8 cellular contexts compared by ENCODE assay signal in genomic region chr5:96177303-96177869, GRCh38.
A peak's percentile ranks its signal among the peaks of the same experiment; 100 is the strongest.
DNase-seq lines count a peak whose midpoint lies in the region; ATAC-seq and TF ChIP-seq lines count a peak whose summit lies in the region.

No MANE protein-coding gene starts in this region.

- no peak overlapping the region for H3K27ac Mint-ChIP-seq in naive thymus-derived CD4-positive, alpha-beta T cell
- H3K27ac Mint-ChIP-seq in endothelial cell (ENCODE audit: unreplicated experiment): no peak overlapping the region

- peak overlapping the region; percentile 2 for H3K23ac ChIP-seq in IMR-90 (ENCODE audit: low read depth, low read length)

- peak; percentile 63 for ATAC-seq in GM21526 (IDR thresholded peaks at IDR 0.05; ENCODE audit: low FRiP score, unreplicated experiment)
- ATAC-seq in IMR-90 (ENCODE audit: low read depth): peak; percentile 55
- no peak for ATAC-seq in naive thymus-derived CD4-positive, alpha-beta T cell

- peak overlapping the region; percentile 22 for H3K56ac ChIP-seq in IMR-90 (ENCODE audit: extremely low read depth, insufficient read depth, low read length)

- peak; percentile 84 for DNase-seq in EH (ENCODE audit: low read depth)
- DNase-seq in IMR-90: peak; percentile 91
- peak; percentile 93 for DNase-seq in iris pigment epithelial cell (ENCODE audit: low read depth)
- no peak for DNase-seq in NOMO-1 treated with DMSO at 0.1 percent for 48 hours (lab: John Stamatoyannopoulos, UW; ENCODE audit: unreplicated experiment)
- DNase-seq in naive thymus-derived CD4-positive, alpha-beta T cell: no peak
- DNase-seq in hypothalamus (lab: John Stamatoyannopoulos, UW): no peak
- no peak for DNase-seq in endothelial cell (ENCODE audit: low spot score)

- in situ Hi-C loops in IMR-90 (cut with MboI; ENCODE audit: low sequenced_read_pairs): no loop called here

- no peak; the same call in 1 of the 2 replicates for TF ChIP-seq RAD21 in IMR-90 (IDR thresholded peaks at IDR 0.05; ENCODE audit: low read length)

- 0 out of 4 replicates have a peak, but pooled peaks cover 0 to 3% of the 10 kb centered on the region in 2 experiments for H3K79me1 ChIP-seq in IMR-90 (ENCODE audit: low read depth in 1 of 2, low read length in 2 of 2)

- H3K4me1 ChIP-seq in IMR-90 (ENCODE audit: control insufficient read depth, insufficient read depth, low read length): peaks cover 19% of the 10 kb centered on the region
- H3K4me1 ChIP-seq in naive thymus-derived CD4-positive, alpha-beta T cell (ENCODE audit: control insufficient read depth in 2 of 2, insufficient read depth in 2 of 2, low read length in 2 of 2): no peaks in the 10 kb centered on the region

- H3K4ac ChIP-seq in IMR-90 (ENCODE audit: low read depth, low read length): peak overlapping the region; percentile 42; the same call in 1 of the 2 replicates

- intact Hi-C loops in IMR-90 (cut with micrococcal nuclease): loop anchor here (10.0 kb wide), 3 partner anchors 77 to 157 kb away; no protein-coding TSS in a partner anchor
- intact Hi-C loops in naive thymus-derived CD4-positive, alpha-beta T cell (cut with micrococcal nuclease): no loop called here

- H3K9me3 ChIP-seq in IMR-90 (ENCODE audit: control insufficient read depth, insufficient read depth, low read length): no peaks in the 10 kb centered on the region
- H3K9me3 ChIP-seq in naive thymus-derived CD4-positive, alpha-beta T cell (ENCODE audit: control insufficient read depth in 2 of 3, low read length in 3 of 3): no peaks in the 10 kb centered on the region

- peaks cover 0 to 5% (median 0%) of the 10 kb centered on the region in 7 donors for H3K4me1 Mint-ChIP-seq in naive thymus-derived CD4-positive, alpha-beta T cell
- no peaks in the 10 kb centered on the region for H3K4me1 Mint-ChIP-seq in endothelial cell (ENCODE audit: unreplicated experiment)

- peak overlapping the region in 1 of 2 experiments; percentile 27; a peak in 2 of 4 replicates for H4K8ac ChIP-seq in IMR-90 (ENCODE audit: low read depth in 2 of 2, low read length in 2 of 2)

- peak overlapping the region; percentile 7; the same call in 1 of the 2 replicates for H3K9ac ChIP-seq in IMR-90 (ENCODE audit: low read depth, low read length)

- 0% methylated on average over 1 of the region's 5 CpGs; no CpG with 5 or more reads in 1 of the 2 experiments for WGBS in IMR-90 (ENCODE audit: extremely low coverage in 2 of 2, insufficient read length in 1 of 2), 2 experiments

- no peak overlapping the region for H2AK9ac ChIP-seq in IMR-90 (replicated peaks; ENCODE audit: low read depth, low read length, poor library complexity)

- H2BK5ac ChIP-seq in IMR-90 (ENCODE audit: low read depth, low read length, poor library complexity, severe bottlenecking): peak overlapping the region; percentile 54

- peak overlapping the region; percentile 11 for H2AFZ ChIP-seq in IMR-90 (replicated peaks; ENCODE audit: low read length, poor library complexity)

- H3K27ac ChIP-seq in IMR-90 (ENCODE audit: insufficient read depth, low read length): peak overlapping the region; percentile 47; the same call in 1 of the 2 replicates
- H3K27ac ChIP-seq in naive thymus-derived CD4-positive, alpha-beta T cell (ENCODE audit: low read depth, low read length): no peak overlapping the region

- no peak overlapping the region for H3K4me3 Mint-ChIP-seq in naive thymus-derived CD4-positive, alpha-beta T cell
- no peak overlapping the region for H3K4me3 Mint-ChIP-seq in endothelial cell (ENCODE audit: unreplicated experiment)

- H3K27me3 ChIP-seq in IMR-90 (ENCODE audit: control insufficient read depth, insufficient read depth, low read length): no peaks in the 10 kb centered on the region
- no peaks in the 10 kb centered on the region for H3K27me3 ChIP-seq in naive thymus-derived CD4-positive, alpha-beta T cell (ENCODE audit: control insufficient read depth in 2 of 2, insufficient read depth in 2 of 2, low read length in 2 of 2)

- no peaks in the 10 kb centered on the region for H3K36me3 ChIP-seq in IMR-90 (ENCODE audit: control insufficient read depth, insufficient read depth, low read length)
- H3K36me3 ChIP-seq in naive thymus-derived CD4-positive, alpha-beta T cell (ENCODE audit: control insufficient read depth in 2 of 3, insufficient read depth in 3 of 3, low read length in 3 of 3): no peaks in the 10 kb centered on the region

- no peak overlapping the region for H2AK5ac ChIP-seq in IMR-90 (ENCODE audit: low read depth, low read length)

- no TSS peak for BruUV-seq in IMR-90 (replicated peaks; lab: Mats Ljungman, UMichigan)

- H3K4me3 ChIP-seq in IMR-90 (ENCODE audit: insufficient read depth, low read depth, low read length): no peak overlapping the region
- H3K4me3 ChIP-seq in naive thymus-derived CD4-positive, alpha-beta T cell (ENCODE audit: low read length): no peak overlapping the region

- no peaks in the 10 kb centered on the region for H4K20me1 ChIP-seq in IMR-90 (ENCODE audit: insufficient read depth, low read length)

- H3K4me2 ChIP-seq in IMR-90 (ENCODE audit: low read depth, low read length): peak overlapping the region; percentile 59; the same call in 1 of the 2 replicates

- CTCF ChIA-PET in IMR-90 (lab: Yijun Ruan, JAX): no interaction called here
- CTCF ChIA-PET in naive thymus-derived CD4-positive, alpha-beta T cell (lab: Charles Lee): no interaction called here

- TF ChIP-seq CTCF in IMR-90 (conservative IDR thresholded peaks at IDR 0.05; ENCODE audit: low read depth, low read length): no peak
- TF ChIP-seq CTCF in endothelial cell (IDR thresholded peaks at IDR 0.05; ENCODE audit: unreplicated experiment): no peak

- peak overlapping the region; percentile 18; the same call in 2 of the 3 replicates for H2BK15ac ChIP-seq in IMR-90 (ENCODE audit: low read depth, low read length)

- peaks cover 0 to 13% (median 0%) of the 10 kb centered on the region in 5 donors for H3K27me3 Mint-ChIP-seq in naive thymus-derived CD4-positive, alpha-beta T cell
- H3K27me3 Mint-ChIP-seq in endothelial cell (ENCODE audit: unreplicated experiment): no peaks in the 10 kb centered on the region

- H4K91ac ChIP-seq in IMR-90 (ENCODE audit: insufficient read depth, low read depth, low read length): peak overlapping the region; percentile 72

- H4K5ac ChIP-seq in IMR-90 (ENCODE audit: low read depth, low read length): peak overlapping the region; percentile 78

- peaks cover 10% of the 10 kb centered on the region for H3K9me1 ChIP-seq in IMR-90 (ENCODE audit: insufficient read depth, low read length)

- H3K9me3 Mint-ChIP-seq in naive thymus-derived CD4-positive, alpha-beta T cell: peaks cover 0 to 6% (median 0%) of the 10 kb centered on the region in 11 donors
- H3K9me3 Mint-ChIP-seq in endothelial cell (ENCODE audit: unreplicated experiment): no peaks in the 10 kb centered on the region

- H3K14ac ChIP-seq in IMR-90 (replicated peaks; ENCODE audit: low read depth, low read length): peak overlapping the region; percentile 43

- dilution Hi-C loops in IMR-90 (cut with HindIII; ENCODE audit: low sequenced_read_pairs, unreplicated experiment): no loop called here

- no peaks in the 10 kb centered on the region for H3K36me3 Mint-ChIP-seq in naive thymus-derived CD4-positive, alpha-beta T cell
- H3K36me3 Mint-ChIP-seq in endothelial cell (ENCODE audit: low read depth, unreplicated experiment): no peaks in the 10 kb centered on the region

- peak overlapping the region; percentile 63 for H2BK20ac ChIP-seq in IMR-90 (ENCODE audit: low read depth, low read length)

- POLR2A ChIA-PET in IMR-90 (lab: Charles Lee; ENCODE audit: unreplicated experiment): no interaction called here
- POLR2A ChIA-PET in naive thymus-derived CD4-positive, alpha-beta T cell (lab: Charles Lee): no interaction called here

- TF ChIP-seq POLR2A in IMR-90 (IDR thresholded peaks at IDR 0.05; ENCODE audit: low read depth, low read length): no peak

- peak overlapping the region; percentile 89 for H3K18ac ChIP-seq in IMR-90 (ENCODE audit: low read depth, low read length)

- H2BK120ac ChIP-seq in IMR-90 (ENCODE audit: low read depth, low read length): peak overlapping the region; percentile 63

TF ChIP-seq in IMR-90, 13 proteins besides CTCF, POLR2A, EP300 and RAD21:
- TF ChIP-seq SMC3 (IDR thresholded peaks at IDR 0.05; ENCODE audit: low read depth, low read length): no peak
- TF ChIP-seq BHLHE40 (IDR thresholded peaks at IDR 0.05; ENCODE audit: low read depth, low read length): 0 out of 2 replicates have a peak, but pooled peaks have one; percentile 18
TF ChIP-seq in IMR-90: peak in this region for 1.

Comparison
In these comparisons a context has a peak if more than half of its experiments do, and no peak if none do; other contexts are left out.
1. DNase-seq: peak in EH (single experiment), IMR-90 (single experiment) and iris pigment epithelial cell (single experiment); none in NOMO-1 treated with DMSO at 0.1 percent for 48 hours (single experiment), naive thymus-derived CD4-positive, alpha-beta T cell (0 of 9), hypothalamus (0 of 51) and endothelial cell (single experiment).